Comparison of ENCODE assay signal across 8 cellular contexts in the genomic region with DNA sequence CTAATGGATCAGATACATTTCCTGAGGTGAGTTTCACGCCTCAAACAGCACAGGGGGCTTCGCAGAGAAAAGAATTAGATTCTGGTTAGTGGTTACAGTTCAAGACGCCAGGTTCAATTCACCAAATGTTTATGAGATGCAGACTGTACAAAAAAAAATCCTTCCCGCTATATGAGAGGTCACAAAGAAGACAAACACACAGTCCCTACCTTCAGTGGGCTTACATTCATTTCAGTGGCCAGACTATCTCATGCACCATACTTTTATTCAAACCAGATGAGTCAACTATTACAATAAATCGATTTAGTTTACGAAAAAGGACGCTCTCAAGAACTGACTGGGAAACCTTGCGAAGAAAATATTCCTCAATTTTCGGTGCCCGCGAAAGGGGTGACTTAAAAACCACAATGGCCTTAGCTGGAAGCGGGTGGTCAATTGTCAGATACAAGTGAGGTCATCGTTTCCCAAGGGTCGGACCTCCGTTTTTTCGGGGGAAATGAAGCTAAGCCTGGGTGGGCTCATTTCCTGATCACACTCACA. TPM values are rescaled to one million over a fixed set of nuclear protein-coding genes. Genes with fewer than 3 reads are reported as not detected.
DNase-seq lines count a peak whose midpoint lies in the region; ATAC-seq and TF ChIP-seq lines count a peak whose summit lies in the region.

No MANE protein-coding gene starts in this region.

- no peaks in the 10 kb centered on the region for H3K9me3 Mint-ChIP-seq in activated CD4-positive, alpha-beta T cell treated with anti-CD3 and anti-CD28 coated beads, Interleukin-2, amount 10 ng/mL, durations not matched to agents 24 days and 14 days
- no peaks in the 10 kb centered on the region for H3K9me3 Mint-ChIP-seq in activated naive CD8-positive, alpha-beta T cell treated with anti-CD3 and anti-CD28 coated beads, Interleukin-2, amount 50 U/mL, for 24 hours

- no peak for DNase-seq in activated CD4-positive, alpha-beta T cell treated with anti-CD3 and anti-CD28 coated beads, Interleukin-2, amount 10 ng/mL, durations not matched to agents 24 days and 14 days
- DNase-seq in activated CD4-positive, alpha-beta T cell treated with anti-CD3 and anti-CD28 coated beads for 4 hours = no peak
- no peak for DNase-seq in activated naive CD8-positive, alpha-beta T cell treated with anti-CD3 and anti-CD28 coated beads, Interleukin-2, amount 50 U/mL, for 24 hours
- DNase-seq in kidney epithelial cell (ENCODE audit: low read depth) (no peak), suprapubic skin (ENCODE audit: low spot score in 2 of 2) (no peak), UCSD-AML1 (lab: John Stamatoyannopoulos, UW; ENCODE audit: unreplicated experiment) (no peak)

- TF ChIP-seq CTCF in kidney epithelial cell (IDR thresholded peaks at IDR 0.05; ENCODE audit: insufficient read depth, low read length, poor library complexity, severe bottlenecking) (no peak), suprapubic skin (IDR thresholded peaks at IDR 0.05) (no peak)

- H3K4me1 ChIP-seq in suprapubic skin = peaks cover 40% of the 10 kb centered on the region

- no peak for TF ChIP-seq POLR2A in suprapubic skin (IDR thresholded peaks at IDR 0.05)

- peak overlapping the region; percentile 84 for H3K4me3 ChIP-seq in kidney epithelial cell (ENCODE audit: low read depth, low read length)
- peak overlapping the region; percentile 85 for H3K4me3 ChIP-seq in suprapubic skin

- intact Hi-C loops in activated CD4-positive, alpha-beta T cell treated with anti-CD3 and anti-CD28 coated beads, Interleukin-2, amount 10 ng/mL, durations not matched to agents 24 days and 14 days (cut with micrococcal nuclease) = loop anchor here (1.0 to 5.0 kb wide), 3 partner anchors 74 to 220 kb away; partner anchors contain the start of gene CAPN7

- peak overlapping the region; percentile 95 for H3K27ac Mint-ChIP-seq in activated CD4-positive, alpha-beta T cell treated with anti-CD3 and anti-CD28 coated beads, Interleukin-2, amount 10 ng/mL, durations not matched to agents 24 days and 14 days
- H3K27ac Mint-ChIP-seq in activated naive CD8-positive, alpha-beta T cell treated with anti-CD3 and anti-CD28 coated beads, Interleukin-2, amount 50 U/mL, for 24 hours = peak overlapping the region; percentile 98

- no peaks in the 10 kb centered on the region for H3K9me3 ChIP-seq in suprapubic skin

- H3K4me3 Mint-ChIP-seq in activated CD4-positive, alpha-beta T cell treated with anti-CD3 and anti-CD28 coated beads, Interleukin-2, amount 10 ng/mL, durations not matched to agents 24 days and 14 days = peak overlapping the region; percentile 96
- peak overlapping the region; percentile 88 for H3K4me3 Mint-ChIP-seq in activated naive CD8-positive, alpha-beta T cell treated with anti-CD3 and anti-CD28 coated beads, Interleukin-2, amount 50 U/mL, for 24 hours

- no peak for ATAC-seq in activated naive CD8-positive, alpha-beta T cell treated with anti-CD3 and anti-CD28 coated beads, Interleukin-2, amount 50 U/mL, for 24 hours
- ATAC-seq in GM21825 (IDR thresholded peaks at IDR 0.05; ENCODE audit: unreplicated experiment) (no peak), GM18511 (IDR thresholded peaks at IDR 0.05; ENCODE audit: unreplicated experiment) (no peak)

- H3K27ac ChIP-seq in suprapubic skin = peak overlapping the region; percentile 84

- H3K36me3 ChIP-seq in kidney epithelial cell (ENCODE audit: control insufficient read depth, insufficient read depth, low read length) (no peaks in the 10 kb centered on the region), suprapubic skin (peaks cover 33% of the 10 kb centered on the region)

- H3K4me1 Mint-ChIP-seq in activated CD4-positive, alpha-beta T cell treated with anti-CD3 and anti-CD28 coated beads, Interleukin-2, amount 10 ng/mL, durations not matched to agents 24 days and 14 days = peaks cover 44% of the 10 kb centered on the region
- H3K4me1 Mint-ChIP-seq in activated naive CD8-positive, alpha-beta T cell treated with anti-CD3 and anti-CD28 coated beads, Interleukin-2, amount 50 U/mL, for 24 hours = peaks cover 46% of the 10 kb centered on the region

- H3K27me3 ChIP-seq in kidney epithelial cell (ENCODE audit: control insufficient read depth, insufficient read depth, low read length) (no peaks in the 10 kb centered on the region), suprapubic skin (no peaks in the 10 kb centered on the region)

- 51% methylated on average over 16 of the region's 16 CpGs for WGBS in suprapubic skin

- H3K36me3 Mint-ChIP-seq in activated CD4-positive, alpha-beta T cell treated with anti-CD3 and anti-CD28 coated beads, Interleukin-2, amount 10 ng/mL, durations not matched to agents 24 days and 14 days (ENCODE audit: low read depth) = peaks cover 36% of the 10 kb centered on the region
- H3K36me3 Mint-ChIP-seq in activated naive CD8-positive, alpha-beta T cell treated with anti-CD3 and anti-CD28 coated beads, Interleukin-2, amount 50 U/mL, for 24 hours (ENCODE audit: low read depth) = peaks cover 27% of the 10 kb centered on the region

- H3K27me3 Mint-ChIP-seq in activated CD4-positive, alpha-beta T cell treated with anti-CD3 and anti-CD28 coated beads, Interleukin-2, amount 10 ng/mL, durations not matched to agents 24 days and 14 days = no peaks in the 10 kb centered on the region
- no peaks in the 10 kb centered on the region for H3K27me3 Mint-ChIP-seq in activated naive CD8-positive, alpha-beta T cell treated with anti-CD3 and anti-CD28 coated beads, Interleukin-2, amount 50 U/mL, for 24 hours

- no peak for TF ChIP-seq EP300 in suprapubic skin (IDR thresholded peaks at IDR 0.05)

RNA-seq across cellular contexts. Expression of gene METTL6, which starts 0.7 kb away (rescaled TPM):
- 15.2 and 17.4 TPM in 2 replicates for total RNA-seq in activated CD4-positive, alpha-beta T cell treated with anti-CD3 and anti-CD28 coated beads, Interleukin-2, amount 10 ng/mL, durations not matched to agents 24 days and 14 days
- 26.1 and 31.6 TPM in 2 replicates for total RNA-seq in kidney epithelial cell
- total RNA-seq in suprapubic skin = 10 to 100 TPM in 3 of 4 donors, 1 to 10 TPM in 1; 6.8 to 16.3 (median 12.0) TPM

RNA-seq across cellular contexts. Expression of gene EAF1, which starts 0.7 kb away (rescaled TPM):
- 24.2 and 25.7 TPM in 2 replicates for total RNA-seq in activated CD4-positive, alpha-beta T cell treated with anti-CD3 and anti-CD28 coated beads, Interleukin-2, amount 10 ng/mL, durations not matched to agents 24 days and 14 days
- 33.1 and 35.8 TPM in 2 replicates for total RNA-seq in kidney epithelial cell
- 10 to 100 TPM; 33.4 to 52.3 (median 42.7) TPM for total RNA-seq in suprapubic skin
